In genomic region chr15:70289191-70289955, GRCh38 we compare ENCODE assay signal across 14 cellular contexts.
DNase-seq lines count a peak whose midpoint lies in the region; ATAC-seq, FAIRE-seq and TF ChIP-seq lines count a peak whose summit lies in the region.
"Had no signal": no experiment of that assay in that cellular context is flagged by ENCODE, and none has a peak within 500 bp of the region (broad histone marks: within the 10 kb centered on the region; RNA-seq: fewer than 3 reads in every experiment).

No MANE protein-coding gene starts in this region.

- H3K36me3 Mint-ChIP-seq in nephron progenitor cell (ENCODE audit: low read depth), result no peaks in the 10 kb centered on the region
- H3K36me3 Mint-ChIP-seq in naive thymus-derived CD8-positive, alpha-beta T cell, result no peaks in the 10 kb centered on the region

- H4K8ac ChIP-seq in H1 (ENCODE audit: extremely low read depth, insufficient read depth, low read length), result no peak overlapping the region

- H2BK5ac ChIP-seq in H1 (ENCODE audit: low read depth, low read length), result no peak overlapping the region

- H3K36me3 ChIP-seq in H1 (ENCODE audit: control insufficient read depth in 2 of 4, insufficient read depth in 4 of 4, low read length in 3 of 4) (no peaks in the 10 kb centered on the region), esophagus squamous epithelium (no peaks in the 10 kb centered on the region)
- H3K36me3 ChIP-seq: HAP-1 had no signal

- no peak overlapping the region for H2BK120ac ChIP-seq in H1 (replicated peaks; ENCODE audit: low read depth, low read length)

- WGBS in H1 (ENCODE audit: extremely low coverage in 1 of 2, insufficient coverage in 1 of 2, insufficient read length in 1 of 2, insufficient replicate concordance in 2 of 2, low coverage in 1 of 2, low lambda C conversion rate in 2 of 2, missing lambda C conversion rate in 1 of 2), 2 experiments, result 76% methylated on average over 8 of the region's 8 CpGs; no CpG with 5 or more reads in 1 of the 2 experiments
- 23 to 46% methylated on average over 6 to 7 of the region's 8 CpGs for WGBS in esophagus squamous epithelium, 2 donors

- no peak overlapping the region for H3K9ac ChIP-seq in H1 (replicated peaks in 1 of 4; ENCODE audit: extremely low read depth in 1 of 4, low read depth in 3 of 4, low read length in 3 of 4)

- no peak overlapping the region for H2BK15ac ChIP-seq in H1 (ENCODE audit: low read length)

- H3K4me1 Mint-ChIP-seq in nephron progenitor cell, result peaks cover 16% of the 10 kb centered on the region
- H3K4me1 Mint-ChIP-seq in naive thymus-derived CD8-positive, alpha-beta T cell, result peaks cover 2 to 13% (median 5%) of the 10 kb centered on the region in 4 donors

- no peak overlapping the region for H2AK5ac ChIP-seq in H1 (ENCODE audit: low read depth, low read length)

- H2BK20ac ChIP-seq in H1 (ENCODE audit: low read length), result no peak overlapping the region

- H3K4me3 Mint-ChIP-seq in nephron progenitor cell, result peak overlapping the region; percentile 2
- H3K4me3 Mint-ChIP-seq in naive thymus-derived CD8-positive, alpha-beta T cell, result no peak overlapping the region
- H3K4me3 Mint-ChIP-seq: activated T-helper 1 cell treated with anti-CD3 and anti-CD28 coated beads, Interleukin-12 subunit alpha, Interleukin-12 subunit beta, Interleukin-2, Interleukin-4 antibody, amounts not matched to agents 30 ng/mL and 10 ng/mL and 1 ng/mL, durations not matched to agents 14 hours and 24 hours and 36 hours; CD4-positive, alpha-beta T cell had no signal

- H3K27ac Mint-ChIP-seq in nephron progenitor cell, result no peak overlapping the region
- peak overlapping the region in 2 of 10 donors; percentile 6 to 39 for H3K27ac Mint-ChIP-seq in naive thymus-derived CD8-positive, alpha-beta T cell
- H3K27ac Mint-ChIP-seq: activated T-helper 1 cell treated with anti-CD3 and anti-CD28 coated beads, Interleukin-12 subunit alpha, Interleukin-12 subunit beta, Interleukin-2, Interleukin-4 antibody, amounts not matched to agents 30 ng/mL and 10 ng/mL and 1 ng/mL, durations not matched to agents 14 hours and 24 hours and 36 hours; CD4-positive, alpha-beta T cell had no signal

- no peak overlapping the region for H3K4me3 ChIP-seq in H1 (ENCODE audit: extremely low read depth in 1 of 4, insufficient read depth in 2 of 4, low read depth in 3 of 4, low read length in 4 of 4)
- H3K4me3 ChIP-seq in esophagus squamous epithelium, result no peak overlapping the region
- H3K4me3 ChIP-seq: HAP-1, mucosa of descending colon had no signal

- no peak for TF ChIP-seq EP300 in H1 (IDR thresholded peaks at IDR 0.05; ENCODE audit: borderline replicate concordance in 1 of 2, low read depth in 2 of 2, low read length in 2 of 2)

- H3K27me3 Mint-ChIP-seq in nephron progenitor cell (ENCODE audit: low read depth, poor library complexity), result peaks cover 27% of the 10 kb centered on the region
- no peaks in the 10 kb centered on the region for H3K27me3 Mint-ChIP-seq in naive thymus-derived CD8-positive, alpha-beta T cell
- H3K27me3 Mint-ChIP-seq: CD4-positive, alpha-beta T cell had no signal

- H3K56ac ChIP-seq in H1 (replicated peaks; ENCODE audit: insufficient read length, low read depth, low read length), result no peak overlapping the region

- no peaks in the 10 kb centered on the region for H3K79me1 ChIP-seq in H1 (ENCODE audit: low read depth, low read length)

- CTCF ChIA-PET in H1 (lab: Charles Lee; ENCODE audit: partially characterized antibody), result interaction anchor here (0.8 to 1.5 kb wide), 4 partner anchors 11 to 378 kb away, joined by 3 to 4 read pairs (median 4); no protein-coding TSS in a partner anchor

- H4K5ac ChIP-seq in H1 (ENCODE audit: insufficient read length, low read depth, low read length), result no peak overlapping the region

- TF ChIP-seq POLR2A in H1 (IDR thresholded peaks at IDR 0.05; ENCODE audit: control extremely low read depth in 1 of 2, low read depth in 2 of 2, low read length in 2 of 2) (no peak), esophagus squamous epithelium (IDR thresholded peaks at IDR 0.05) (no peak)

- TF ChIP-seq CTCF in H1 (IDR thresholded peaks at IDR 0.05; ENCODE audit: control extremely low read depth in 1 of 3, insufficient read depth in 1 of 3, low read depth in 1 of 3, low read length in 3 of 3) (no peak), nephron progenitor cell (IDR thresholded peaks at IDR 0.05) (no peak), esophagus squamous epithelium (IDR thresholded peaks at IDR 0.05) (peak in 1 of 6 experiments; percentile 12)

- no peak overlapping the region for H3K14ac ChIP-seq in H1 (ENCODE audit: insufficient read length)

- no peaks in the 10 kb centered on the region for H3K79me2 ChIP-seq in H1 (ENCODE audit: control insufficient read depth in 1 of 2, insufficient read depth in 2 of 2, low read length in 2 of 2)

- H3K18ac ChIP-seq in H1 (ENCODE audit: extremely low read depth, low read length), result no peak overlapping the region

- H2BK12ac ChIP-seq in H1 (ENCODE audit: low read depth, low read length), result 0 out of 2 replicates have a peak overlapping the region, but pooled peaks have one; percentile 2

- no peaks in the 10 kb centered on the region for H3K23me2 ChIP-seq in H1 (ENCODE audit: low read depth, low read length)

- ATAC-seq in naive thymus-derived CD8-positive, alpha-beta T cell, result no peak
- ATAC-seq: mucosa of descending colon had no signal

- H3K9me3 ChIP-seq in H1 (ENCODE audit: insufficient read depth in 2 of 2, low read depth in 1 of 2, low read length in 1 of 2), result no peaks in the 10 kb centered on the region
- no peaks in the 10 kb centered on the region for H3K9me3 ChIP-seq in esophagus squamous epithelium
- H3K9me3 ChIP-seq: HAP-1, mucosa of descending colon had no signal

- peaks cover 0 to 7% (median 3%) of the 10 kb centered on the region in 4 experiments; a peak in 5 of 7 replicates for H3K4me1 ChIP-seq in H1 (replicated peaks in 1 of 4; ENCODE audit: control insufficient read depth in 3 of 4, insufficient read depth in 4 of 4, low read length in 3 of 4)
- H3K4me1 ChIP-seq in esophagus squamous epithelium, result peaks cover 0 to 47% (median 15%) of the 10 kb centered on the region in 3 donors

- H3K23ac ChIP-seq in H1 (ENCODE audit: insufficient read length), result no peak overlapping the region

- FAIRE-seq in H1 (lab: Jason Lieb, UNC), result no peak

- no peak for TF ChIP-seq RAD21 in H1 (IDR thresholded peaks at IDR 0.05 in 1 of 2, conservative IDR thresholded peaks at IDR 0.05 in 1 of 2; ENCODE audit: low read depth in 2 of 2, low read length in 2 of 2)

- H3K4ac ChIP-seq in H1 (replicated peaks; ENCODE audit: insufficient read length, low read depth, low read length), result no peak overlapping the region

- DNase-seq in DMS79 treated with DMSO at 0.1 percent for 48 hours (lab: John Stamatoyannopoulos, UW) (peak; percentile 4), M059J (ENCODE audit: low read depth) (peak; percentile 14), H1 (ENCODE audit: low read depth in 1 of 2, low spot score in 2 of 2) (no peak), nephron progenitor cell (no peak), DMS 273 treated with DMSO at 0.1 percent for 48 hours (lab: John Stamatoyannopoulos, UW) (no peak), esophagus squamous epithelium (lab: John Stamatoyannopoulos, UW) (no peak), NCI-H2029 (lab: John Stamatoyannopoulos, UW) (no peak)
- no peak for DNase-seq in naive thymus-derived CD8-positive, alpha-beta T cell
- DNase-seq: CD4-positive, alpha-beta T cell; KG1; mucosa of descending colon; SHP77 had no signal

- no peaks in the 10 kb centered on the region for H3K27me3 ChIP-seq in H1 (replicated peaks in 1 of 4; ENCODE audit: control insufficient read depth in 3 of 4, extremely low read depth in 1 of 4, insufficient read depth in 3 of 4, low read length in 3 of 4)
- peaks cover 0 to 43% (median 0%) of the 10 kb centered on the region in 4 donors for H3K27me3 ChIP-seq in esophagus squamous epithelium

- H3K9me3 Mint-ChIP-seq in nephron progenitor cell, result no peaks in the 10 kb centered on the region
- no peaks in the 10 kb centered on the region for H3K9me3 Mint-ChIP-seq in naive thymus-derived CD8-positive, alpha-beta T cell
- H3K9me3 Mint-ChIP-seq: activated T-helper 1 cell treated with anti-CD3 and anti-CD28 coated beads, Interleukin-12 subunit alpha, Interleukin-12 subunit beta, Interleukin-2, Interleukin-4 antibody, amounts not matched to agents 30 ng/mL and 10 ng/mL and 1 ng/mL, durations not matched to agents 14 hours and 24 hours and 36 hours; CD4-positive, alpha-beta T cell had no signal

- H3K27ac ChIP-seq in H1 (ENCODE audit: low read depth, low read length) (no peak overlapping the region), esophagus squamous epithelium (no peak overlapping the region)

- no peak overlapping the region for H2AFZ ChIP-seq in H1 (ENCODE audit: low read length)

- H4K20me1 ChIP-seq in H1 (replicated peaks in 1 of 2; ENCODE audit: control insufficient read depth in 1 of 2, insufficient read depth in 2 of 2, low read length in 2 of 2), result no peaks in the 10 kb centered on the region

- no peak overlapping the region for H4K91ac ChIP-seq in H1 (replicated peaks; ENCODE audit: insufficient read length, low read length)

- H3K4me2 ChIP-seq in H1 (ENCODE audit: insufficient read depth in 1 of 2, low read depth in 2 of 2, low read length in 2 of 2), result no peak overlapping the region

- POLR2A ChIA-PET in H1 (lab: Charles Lee; ENCODE audit: partially characterized antibody), result no interaction called here
- POLR2A ChIA-PET in naive thymus-derived CD8-positive, alpha-beta T cell (lab: Charles Lee), result no interaction called here

- intact Hi-C loops in esophagus squamous epithelium (cut with DNase I), result no loop called here

TF ChIP-seq in H1, 55 proteins besides CTCF, POLR2A, EP300 and RAD21 (continues in another document):
- TF ChIP-seq TEAD4 (IDR thresholded peaks at IDR 0.05; ENCODE audit: low read depth, low read length), result 0 out of 2 replicates have a peak, but pooled peaks have one; percentile 10

Comparison
In these comparisons a context has a peak if more than half of its experiments do, and no peak if none do; other contexts are left out.
1. DNase-seq: peak in DMS79 treated with DMSO at 0.1 percent for 48 hours (single experiment) and M059J (single experiment); none in H1 (0 of 2), nephron progenitor cell (single experiment), naive thymus-derived CD8-positive, alpha-beta T cell (0 of 10), DMS 273 treated with DMSO at 0.1 percent for 48 hours (single experiment), esophagus squamous epithelium (single experiment) and NCI-H2029 (single experiment).